Comparison of ENCODE assay signal across 28 cellular contexts in genomic region chr7:50752422-50752821, GRCh38.
"Had no signal": no experiment of that assay in that cellular context is flagged by ENCODE, and none has a peak within 500 bp of the region (broad histone marks: within the 10 kb centered on the region; RNA-seq: fewer than 3 reads in every experiment).

No MANE protein-coding gene starts in this region.

- H3K4me3 Mint-ChIP-seq: mesothelial cell of epicardium, naive B cell had no signal

- H3K27ac ChIP-seq: coronary artery, dorsolateral prefrontal cortex, epithelial cell of prostate, esophagus squamous epithelium, gastrocnemius medialis, heart right ventricle, left lung, lower lobe of right lung had no signal

- H3K9me3 ChIP-seq: esophagus squamous epithelium, gastrocnemius medialis, heart right ventricle, left lung, lower lobe of right lung, mucosa of descending colon had no signal

- H3K4me1 Mint-ChIP-seq: naive B cell had no signal

- ATAC-seq: esophagus mucosa, gastrocnemius medialis, heart right ventricle, left cardiac atrium, left lung, left ventricle myocardium superior, lower lobe of right lung, mucosa of descending colon had no signal

- H3K36me3 ChIP-seq: gastrocnemius medialis had no signal

- H3K4me3 ChIP-seq: coronary artery, dorsolateral prefrontal cortex, esophagus squamous epithelium, gastrocnemius medialis, heart right ventricle, left lung, lower lobe of right lung, mucosa of descending colon had no signal

- H3K36me3 Mint-ChIP-seq: naive B cell had no signal

- DNase-seq: dermis blood vessel endothelial cell; dorsolateral prefrontal cortex; effector CD4-positive, alpha-beta T cell; effector memory CD4-positive, alpha-beta T cell; erythroblast; esophagus squamous epithelium; foreskin fibroblast; foreskin melanocyte; gastrocnemius medialis; glutamatergic neuron; head of caudate nucleus; heart right ventricle; hippocampal formation; left cardiac atrium; left lung; left ventricle myocardium superior; lower lobe of right lung; mesenchymal stem cell; mucosa of descending colon; naive B cell had no signal

- H3K27me3 ChIP-seq: dorsolateral prefrontal cortex, esophagus squamous epithelium, gastrocnemius medialis, heart right ventricle, left lung had no signal

- H3K9me3 Mint-ChIP-seq: mesothelial cell of epicardium had no signal

- FAIRE-seq: colon, endothelial cell of umbilical vein, islet of Langerhans, keratinocyte had no signal

- H3K4me1 ChIP-seq: esophagus squamous epithelium, left lung, lower lobe of right lung had no signal

- H3K27ac Mint-ChIP-seq: mesothelial cell of epicardium had no signal
